ENCODE assay signal across 15 cellular contexts in the genomic region with DNA sequence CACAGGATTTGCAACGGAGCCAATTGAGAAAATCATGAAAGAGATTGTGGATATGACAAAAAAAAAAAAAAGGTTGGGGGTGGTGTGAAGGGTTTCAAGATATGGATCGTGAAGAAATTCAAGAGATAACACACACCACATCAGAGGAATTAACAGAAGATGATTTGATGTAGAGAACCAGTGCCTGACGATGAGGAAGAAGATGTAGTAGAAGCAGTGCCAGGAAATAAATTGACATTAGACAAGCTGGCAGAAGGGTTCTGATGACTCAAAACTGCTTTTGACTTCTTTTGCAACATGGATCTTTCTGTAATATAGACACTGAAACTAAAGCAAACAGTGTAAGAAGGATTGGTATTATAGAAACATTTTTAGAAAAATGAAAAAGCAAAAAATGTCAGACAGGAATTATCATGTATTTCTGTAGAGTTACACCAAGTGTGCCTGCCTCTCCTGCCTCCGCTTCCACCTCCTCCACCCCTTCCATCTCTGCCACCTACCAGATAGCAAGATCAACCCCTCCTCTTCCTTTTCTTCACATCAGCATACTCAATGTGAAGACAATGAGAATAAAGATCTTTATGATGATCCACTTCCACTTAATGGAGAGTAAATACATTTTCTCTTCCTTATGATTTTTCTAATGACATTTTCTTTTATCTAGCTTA.
"Had no signal": no experiment of that assay in that cellular context is flagged by ENCODE, and none has a peak within 500 bp of the region (broad histone marks: within the 10 kb centered on the region; RNA-seq: fewer than 3 reads in every experiment).

No MANE protein-coding gene starts in this region.

- H3K36me3 Mint-ChIP-seq: stimulated activated effector memory CD8-positive, alpha-beta T cell treated with anti-CD3 and anti-CD28 coated beads, Interleukin-12 subunit alpha, Interleukin-12 subunit beta, amount 100 ng/mL, for 72 hours; type B pancreatic cell; WTC11 had no signal

- ATAC-seq: esophagus mucosa; left colon; stimulated activated effector memory CD8-positive, alpha-beta T cell treated with anti-CD3 and anti-CD28 coated beads, Interleukin-12 subunit alpha, Interleukin-12 subunit beta, amount 100 ng/mL, for 72 hours; WTC11 had no signal

- H3K4me1 ChIP-seq: breast epithelium, right atrium auricular region, suprapubic skin had no signal

- H3K4me3 Mint-ChIP-seq: activated CD4-positive, alpha-beta T cell treated with anti-CD3 and anti-CD28 coated beads, Interleukin-2, amount 10 ng/mL, durations not matched to agents 7 days and 5 days; naive thymus-derived CD8-positive, alpha-beta T cell; stimulated activated effector memory CD8-positive, alpha-beta T cell treated with anti-CD3 and anti-CD28 coated beads, Interleukin-12 subunit alpha, Interleukin-12 subunit beta, amount 100 ng/mL, for 72 hours; type B pancreatic cell; WTC11 had no signal

- H3K4me1 Mint-ChIP-seq: stimulated activated effector memory CD8-positive, alpha-beta T cell treated with anti-CD3 and anti-CD28 coated beads, Interleukin-12 subunit alpha, Interleukin-12 subunit beta, amount 100 ng/mL, for 72 hours; WTC11 had no signal

- DNase-seq: activated CD4-positive, alpha-beta T cell treated with anti-CD3 and anti-CD28 coated beads, Interleukin-2, amount 10 ng/mL, durations not matched to agents 7 days and 5 days; activated naive CD4-positive, alpha-beta T cell treated with Interleukin-2 at 50 U/mL for 16 hours; activated T-cell treated with anti-CD3 and anti-CD28 coated beads, Interleukin-2, amount 50 U/mL, for 1 hour; left colon; posterior cingulate gyrus; small intestine had no signal

- H3K27me3 ChIP-seq: breast epithelium, right atrium auricular region, suprapubic skin had no signal

- H3K27me3 Mint-ChIP-seq: type B pancreatic cell had no signal

- H3K36me3 ChIP-seq: breast epithelium, right atrium auricular region, suprapubic skin had no signal

- H3K27ac ChIP-seq: breast epithelium, right atrium auricular region, SK-N-MC, suprapubic skin had no signal

- H3K27ac Mint-ChIP-seq: activated CD4-positive, alpha-beta T cell treated with anti-CD3 and anti-CD28 coated beads, Interleukin-2, amount 10 ng/mL, durations not matched to agents 7 days and 5 days; stimulated activated effector memory CD8-positive, alpha-beta T cell treated with anti-CD3 and anti-CD28 coated beads, Interleukin-12 subunit alpha, Interleukin-12 subunit beta, amount 100 ng/mL, for 72 hours; type B pancreatic cell; WTC11 had no signal

- H3K9me3 Mint-ChIP-seq: activated CD4-positive, alpha-beta T cell treated with anti-CD3 and anti-CD28 coated beads, Interleukin-2, amount 10 ng/mL, durations not matched to agents 7 days and 5 days; stimulated activated effector memory CD8-positive, alpha-beta T cell treated with anti-CD3 and anti-CD28 coated beads, Interleukin-12 subunit alpha, Interleukin-12 subunit beta, amount 100 ng/mL, for 72 hours; type B pancreatic cell; WTC11 had no signal

- H3K4me3 ChIP-seq: breast epithelium, right atrium auricular region, SK-N-MC, suprapubic skin had no signal

- H3K9me3 ChIP-seq: breast epithelium, right atrium auricular region, suprapubic skin had no signal
